1 cellular context compared by ENCODE assay signal in genomic region chr6:28383235-28384142, GRCh38.
A peak's percentile ranks its signal among the peaks of the same experiment; 100 is the strongest.
TF ChIP-seq lines count a peak whose summit lies in the region.

No MANE protein-coding gene starts in this region.

TF ChIP-seq in K562, 482 proteins besides CTCF, POLR2A, EP300 and RAD21 (continued from another document and continues in another):
- TF ChIP-seq AFF4 (CRISPR knock-in tag; IDR thresholded peaks at IDR 0.05) (no peak), ELK3 (CRISPR knock-in tag; IDR thresholded peaks at IDR 0.05) (no peak), ESRRB (CRISPR knock-in tag; IDR thresholded peaks at IDR 0.05; ENCODE audit: borderline replicate concordance) (no peak), KDM2B (CRISPR knock-in tag; IDR thresholded peaks at IDR 0.05) (no peak), ZNF277 (CRISPR knock-in tag; IDR thresholded peaks at IDR 0.05; ENCODE audit: borderline replicate concordance) (no peak), SMARCB1 (IDR thresholded peaks at IDR 0.05; ENCODE audit: insufficient read length, low read depth) (no peak), LEF1 (IDR thresholded peaks at IDR 0.05) (no peak), RFX5 (IDR thresholded peaks at IDR 0.05; ENCODE audit: low read depth, low read length) (no peak), NR1H2 (CRISPR knock-in tag; IDR thresholded peaks at IDR 0.05) (no peak), ZNF696 (CRISPR knock-in tag; conservative IDR thresholded peaks at IDR 0.05) (no peak), MECOM (CRISPR knock-in tag; IDR thresholded peaks at IDR 0.05) (no peak), BDP1 (IDR thresholded peaks at IDR 0.05; ENCODE audit: insufficient read depth, insufficient read length) (no peak), ZNF280A (IDR thresholded peaks at IDR 0.05; ENCODE audit: low read depth, partially characterized antibody) (no peak), MAX (CRISPR knock-in tag; IDR thresholded peaks at IDR 0.05) (peak; percentile 75), HDGF (IDR thresholded peaks at IDR 0.05) (no peak), FOXK1 (CRISPR knock-in tag; IDR thresholded peaks at IDR 0.05; ENCODE audit: borderline replicate concordance) (no peak), ZNF165 (CRISPR knock-in tag; IDR thresholded peaks at IDR 0.05; ENCODE audit: borderline replicate concordance) (no peak), EWSR1 (IDR thresholded peaks at IDR 0.05; ENCODE audit: borderline replicate concordance, low read depth, partially characterized antibody) (no peak), GMEB1 (CRISPR knock-in tag; IDR thresholded peaks at IDR 0.05) (0 out of 2 replicates have a peak, but pooled peaks have one; percentile 38), PTRF (tag; IDR thresholded peaks at IDR 0.05) (no peak), ZNF24 (IDR thresholded peaks at IDR 0.05) (no peak), TAF9B (IDR thresholded peaks at IDR 0.05; ENCODE audit: partially characterized antibody) (peak; percentile 73), ERF (CRISPR knock-in tag; IDR thresholded peaks at IDR 0.05) (no peak), SNRNP70 (optimal IDR thresholded peaks at IDR 0.05; ENCODE audit: low read depth, low read length) (no peak), CEBPB (tag; IDR thresholded peaks at IDR 0.05) (no peak), ZNF668 (CRISPR knock-in tag; IDR thresholded peaks at IDR 0.05) (no peak), ARHGAP35 (IDR thresholded peaks at IDR 0.05; ENCODE audit: partially characterized antibody) (no peak), NKRF (IDR thresholded peaks at IDR 0.05; ENCODE audit: borderline replicate concordance) (no peak; the same call in 1 of the 2 replicates), HMG20A (CRISPR knock-in tag; conservative IDR thresholded peaks at IDR 0.05) (no peak), RBM14 (IDR thresholded peaks at IDR 0.05; ENCODE audit: borderline replicate concordance, insufficient read depth, low read depth, low read length) (no peak), PYGO2 (tag; IDR thresholded peaks at IDR 0.05) (no peak), FOXM1 (IDR thresholded peaks at IDR 0.05; ENCODE audit: low read depth) (peak; percentile 72), FOXM1 (CRISPR knock-in tag; IDR thresholded peaks at IDR 0.05; ENCODE audit: low read depth) (no peak), HEY1 (CRISPR knock-in tag; IDR thresholded peaks at IDR 0.05; ENCODE audit: borderline replicate concordance) (no peak), SREBF1 (IDR thresholded peaks at IDR 0.05; ENCODE audit: borderline replicate concordance, low read depth, low read length) (no peak), ZNF445 (CRISPR knock-in tag; IDR thresholded peaks at IDR 0.05; ENCODE audit: low read depth) (no peak), CHAMP1 (IDR thresholded peaks at IDR 0.05) (peak; percentile 94), ZNF324 (CRISPR knock-in tag; IDR thresholded peaks at IDR 0.05) (no peak), ZNF408 (CRISPR knock-in tag; IDR thresholded peaks at IDR 0.05; ENCODE audit: low read depth) (no peak), CREM (IDR thresholded peaks at IDR 0.05; ENCODE audit: low read depth) (peak; percentile 77), MBD1 (CRISPR knock-in tag; IDR thresholded peaks at IDR 0.05) (no peak), CBX1 (IDR thresholded peaks at IDR 0.05; ENCODE audit: low read depth) (peak; percentile 86), JUND (IDR thresholded peaks at IDR 0.05; ENCODE audit: borderline replicate concordance, low read depth, low read length) (no peak; the same call in 1 of the 2 replicates), JUND (tag; IDR thresholded peaks at IDR 0.05; ENCODE audit: borderline replicate concordance, low read depth, low read length) (no peak; the same call in 2 of the 3 replicates), MYNN (IDR thresholded peaks at IDR 0.05) (peak; percentile 31), MYNN (CRISPR knock-in tag; IDR thresholded peaks at IDR 0.05) (no peak)
